8 cellular contexts compared by ENCODE assay signal in genomic region chr22:43152001-43152354, GRCh38. TPM values are rescaled to one million over a fixed set of nuclear protein-coding genes. Genes with fewer than 3 reads are reported as not detected.
DNase-seq lines count a peak whose midpoint lies in the region; ATAC-seq, FAIRE-seq and TF ChIP-seq lines count a peak whose summit lies in the region.

No MANE protein-coding gene starts in this region.

- H3K27me3 ChIP-seq in HUES48 (ENCODE audit: control insufficient read depth, insufficient read depth, low read length) (peaks cover 8% of the 10 kb centered on the region; the same call in 1 of the 2 replicates), bronchial epithelial cell (ENCODE audit: control insufficient read depth, insufficient read depth, low read length) (no peaks in the 10 kb centered on the region), muscle layer of colon (ENCODE audit: control insufficient read depth in 1 of 2, insufficient read depth in 2 of 2, low read length in 2 of 2) (no peaks in the 10 kb centered on the region)

- H3K4me3 ChIP-seq in AG04449 (ENCODE audit: low read depth, low read length), result peak overlapping the region; percentile 83
- H3K4me3 ChIP-seq in HUES48 (ENCODE audit: low read depth, low read length), result peak overlapping the region; percentile 59; the same call in 1 of the 2 replicates
- peak overlapping the region; percentile 91 for H3K4me3 ChIP-seq in bronchial epithelial cell (ENCODE audit: low read depth, low read length)
- H3K4me3 ChIP-seq in muscle layer of colon (ENCODE audit: low read depth in 1 of 2, low read length in 2 of 2), result peak overlapping the region; percentile 74 to 84

- DNase-seq in AG04449 (ENCODE audit: low read depth, low spot score) (no peak), bronchial epithelial cell (ENCODE audit: low read depth) (no peak), AG20443 (ENCODE audit: low spot score) (no peak), GDM1 (lab: John Stamatoyannopoulos, UW) (no peak), SHP77 treated with DMSO at 0.1 percent for 48 hours (lab: John Stamatoyannopoulos, UW) (no peak)

- H3K9me3 ChIP-seq in HUES48 (ENCODE audit: control insufficient read depth, insufficient read depth, low read length), result no peaks in the 10 kb centered on the region
- no peaks in the 10 kb centered on the region for H3K9me3 ChIP-seq in muscle layer of colon (ENCODE audit: low read length)

- POLR2A ChIA-PET in AG04449 (lab: Yijun Ruan, JAX), result interaction anchor here (1.3 kb wide), 1 partner anchor 12 kb away, joined by 5 read pairs; no protein-coding TSS in a partner anchor

- TF ChIP-seq CTCF in AG04449 (IDR thresholded peaks at IDR 0.05; ENCODE audit: insufficient read depth, low read length, missing control alignments), result no peak
- no peak for TF ChIP-seq CTCF in bronchial epithelial cell (IDR thresholded peaks at IDR 0.05; ENCODE audit: insufficient read depth, low read length, severe bottlenecking)

- no peaks in the 10 kb centered on the region for H3K36me3 ChIP-seq in HUES48 (ENCODE audit: control insufficient read depth, insufficient read depth, low read length)
- H3K36me3 ChIP-seq in bronchial epithelial cell (ENCODE audit: control insufficient read depth, insufficient read depth, low read length), result peaks cover 15% of the 10 kb centered on the region
- H3K36me3 ChIP-seq in muscle layer of colon (ENCODE audit: insufficient read depth, low read length), result no peaks in the 10 kb centered on the region

- H3K4me1 ChIP-seq in HUES48 (ENCODE audit: control insufficient read depth, insufficient read depth, low read length) (peaks cover 7% of the 10 kb centered on the region; the same call in 1 of the 2 replicates), muscle layer of colon (ENCODE audit: insufficient read depth, low read length) (peaks cover 12% of the 10 kb centered on the region)

- ATAC-seq in GM21423 (IDR thresholded peaks at IDR 0.05; ENCODE audit: unreplicated experiment), result no peak

- H3K27ac ChIP-seq in HUES48 (ENCODE audit: low read depth, low read length) (no peak overlapping the region), muscle layer of colon (ENCODE audit: low read depth, low read length) (peak overlapping the region; percentile 75)

- no peak for FAIRE-seq in bronchial epithelial cell (lab: Jason Lieb, UNC)

- CTCF ChIA-PET in AG04449 (lab: Yijun Ruan, JAX), result no interaction called here

- no peak overlapping the region for H3K9ac ChIP-seq in HUES48 (ENCODE audit: low read depth, low read length)
- peak overlapping the region; percentile 54 for H3K9ac ChIP-seq in muscle layer of colon (ENCODE audit: low read length)

RNA-seq across cellular contexts. Expression of gene TSPO, which starts 0.6 kb away (rescaled TPM):
- total RNA-seq in bronchial epithelial cell, result 419 and 486 TPM in 2 replicates

RNA-seq across cellular contexts. Expression of gene MCAT, which starts 8.8 kb away (rescaled TPM):
- total RNA-seq in bronchial epithelial cell, result 10.6 and 11.8 TPM in 2 replicates

RNA-seq across cellular contexts. Expression of gene TTLL12, which starts 35.0 kb away (rescaled TPM):
- 35.1 and 53.7 TPM in 2 replicates for total RNA-seq in bronchial epithelial cell

RNA-seq across cellular contexts. Expression of gene BIK, which starts 41.4 kb away (rescaled TPM):
- 56.8 and 66.6 TPM in 2 replicates for total RNA-seq in bronchial epithelial cell
